Comparison of ENCODE assay signal across 14 cellular contexts in the genomic region with DNA sequence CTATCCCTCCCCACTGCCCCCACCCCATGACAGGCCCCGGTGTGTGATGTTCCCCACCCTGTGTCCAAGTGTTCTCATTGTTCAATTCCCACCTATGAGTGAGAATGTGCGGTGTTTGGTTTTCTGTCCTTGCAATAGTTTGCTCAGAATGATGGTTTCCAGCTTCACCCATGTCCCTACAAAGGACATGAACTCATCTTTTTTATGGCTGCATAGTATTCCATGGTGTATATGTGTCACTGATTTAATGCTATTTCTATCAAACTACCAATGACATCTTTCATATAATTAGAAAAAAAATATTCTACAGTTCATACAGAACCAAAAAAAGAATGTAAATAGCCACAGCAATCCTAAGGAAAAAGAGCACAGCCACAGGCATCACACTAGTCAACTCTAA. TPM values are rescaled to one million over a fixed set of nuclear protein-coding genes. Genes with fewer than 3 reads are reported as not detected.
"Had no signal": no experiment of that assay in that cellular context is flagged by ENCODE, and none has a peak within 500 bp of the region (broad histone marks: within the 10 kb centered on the region; RNA-seq: fewer than 3 reads in every experiment).

No MANE protein-coding gene starts in this region.

RNA-seq across cellular contexts. Expression of a gene that starts 9.8 kb away (rescaled TPM):
- total RNA-seq: stomach, subcutaneous adipose tissue, suprapubic skin, temporal lobe, thoracic aorta, thyroid gland, tibial nerve, transverse colon, upper lobe of left lung, upper lobe of right lung, ureter, urinary bladder, uterus, vagina had no signal
- polyA plus RNA-seq: stomach, urinary bladder had no signal

RNA-seq across cellular contexts. Expression of a gene that starts 38.5 kb away (rescaled TPM):
- total RNA-seq: stomach, subcutaneous adipose tissue, suprapubic skin, temporal lobe, thoracic aorta, thyroid gland, tibial nerve, transverse colon, upper lobe of left lung, upper lobe of right lung, ureter, urinary bladder, uterus, vagina had no signal
- polyA plus RNA-seq: stomach, urinary bladder had no signal
